Comparison of ENCODE assay signal across 15 cellular contexts in the genomic region with DNA sequence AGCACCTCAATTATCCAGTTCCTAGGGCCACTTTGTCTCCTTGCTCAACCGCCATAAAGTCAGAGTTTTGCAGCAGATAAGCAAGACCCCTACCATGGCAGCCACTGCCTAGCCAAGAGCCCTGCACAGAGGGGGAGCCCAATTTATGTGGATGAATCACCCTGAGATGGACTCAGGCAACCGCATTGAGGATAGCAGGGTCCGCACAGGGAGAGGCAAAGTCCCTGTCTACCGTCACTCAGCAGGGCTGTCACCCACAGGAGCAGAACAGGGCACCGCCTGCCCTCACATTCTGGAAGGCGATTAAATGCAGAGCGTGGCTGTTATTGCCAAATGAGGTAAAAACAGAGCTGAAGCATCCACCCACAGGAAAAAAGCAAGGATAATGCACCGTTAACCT.
"Had no signal": no experiment of that assay in that cellular context is flagged by ENCODE, and none has a peak within 500 bp of the region (broad histone marks: within the 10 kb centered on the region; RNA-seq: fewer than 3 reads in every experiment).

No MANE protein-coding gene starts in this region.

- H3K9me3 ChIP-seq: esophagus squamous epithelium, neutrophil, tibial artery, upper lobe of left lung, vagina had no signal

- H3K36me3 ChIP-seq: esophagus squamous epithelium, neutrophil, tibial artery, upper lobe of left lung, vagina had no signal

- H3K27me3 ChIP-seq: neutrophil, upper lobe of left lung, vagina had no signal

- H3K4me3 ChIP-seq: esophagus squamous epithelium, lung, tibial artery, upper lobe of left lung, vagina had no signal

- H3K4me1 ChIP-seq: esophagus squamous epithelium, tibial artery, vagina had no signal

- DNase-seq: esophagus squamous epithelium; foreskin fibroblast; immature natural killer cell; kidney; left cardiac atrium; left ventricle myocardium superior; mesenchymal stem cell; naive B cell; right cardiac atrium; stimulated activated CD4-positive, alpha-beta T cell treated with anti-CD3 and anti-CD28 coated beads, Interleukin-4, amount 100 ng/mL, for 24 hours; tibial artery had no signal

- H3K27ac ChIP-seq: esophagus squamous epithelium, neutrophil, tibial artery, upper lobe of left lung, vagina had no signal
